Comparison of ENCODE assay signal across 19 cellular contexts in the genomic region with DNA sequence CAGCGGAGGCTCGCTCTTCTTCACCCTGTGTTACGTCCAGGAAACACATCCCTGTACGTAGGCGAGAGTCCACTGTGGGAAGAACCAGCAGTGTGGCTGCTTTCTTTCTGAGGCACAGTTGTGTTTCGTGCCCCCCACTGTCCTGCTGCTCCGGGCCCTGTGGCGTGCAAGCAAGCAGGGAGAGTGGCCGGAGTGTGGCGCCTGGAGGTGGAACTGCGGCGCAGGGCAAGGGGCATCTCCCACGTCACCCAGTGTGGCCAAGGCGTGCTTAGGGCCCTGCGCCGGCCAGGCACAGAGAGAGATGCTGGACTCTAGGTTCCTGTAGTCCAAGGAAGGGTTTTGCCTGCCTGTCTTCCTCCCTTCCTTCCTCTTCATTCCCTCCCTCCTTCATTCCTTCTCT. TPM values are rescaled to one million over a fixed set of nuclear protein-coding genes. Genes with fewer than 3 reads are reported as not detected.
A peak's percentile ranks its signal among the peaks of the same experiment; 100 is the strongest.
DNase-seq lines count a peak whose midpoint lies in the region; ATAC-seq, FAIRE-seq and TF ChIP-seq lines count a peak whose summit lies in the region.
"Had no signal": no experiment of that assay in that cellular context is flagged by ENCODE, and none has a peak within 500 bp of the region (broad histone marks: within the 10 kb centered on the region; RNA-seq: fewer than 3 reads in every experiment).

No MANE protein-coding gene starts in this region.

- TF ChIP-seq RAD21 in IMR-90 (IDR thresholded peaks at IDR 0.05; ENCODE audit: low read length): no peak

- H3K36me3 Mint-ChIP-seq in glutamatergic neuron (ENCODE audit: unreplicated experiment): no peaks in the 10 kb centered on the region

- H3K4me1 ChIP-seq in BLaER1 (peaks cover 64% of the 10 kb centered on the region), IMR-90 (ENCODE audit: control insufficient read depth, insufficient read depth, low read length) (no peaks in the 10 kb centered on the region), RWPE2 (ENCODE audit: insufficient read depth, poor library complexity, severe bottlenecking) (no peaks in the 10 kb centered on the region)
- H3K4me1 ChIP-seq: BE2C, Caco-2 had no signal

- H3K27ac ChIP-seq in BLaER1 (peak overlapping the region; percentile 6; the same call in 1 of the 2 replicates), IMR-90 (ENCODE audit: insufficient read depth, low read length) (no peak overlapping the region), RWPE2 (ENCODE audit: poor library complexity, severe bottlenecking) (no peak overlapping the region)
- H3K27ac ChIP-seq: C4-2B, GM23248 had no signal

- H2AFZ ChIP-seq in IMR-90 (replicated peaks; ENCODE audit: low read length, poor library complexity): no peak overlapping the region
- H2AFZ ChIP-seq: GM23248 had no signal

- H3K4ac ChIP-seq in IMR-90 (ENCODE audit: low read depth, low read length): no peak overlapping the region

- H3K56ac ChIP-seq in IMR-90 (ENCODE audit: extremely low read depth, insufficient read depth, low read length): no peak overlapping the region

- CTCF ChIA-PET in IMR-90 (lab: Yijun Ruan, JAX): no interaction called here

- DNase-seq in IMR-90 (no peak), RWPE2 (ENCODE audit: low spot score) (no peak), glutamatergic neuron (peak; percentile 17), HTR-8/SVneo (ENCODE audit: insufficient read length, low spot score) (no peak)
- DNase-seq: ACHN; BE2C; Caco-2; CD4-positive, alpha-beta T cell; GM23248; HCEC 1CT had no signal

- no peak overlapping the region for H3K27ac Mint-ChIP-seq in glutamatergic neuron (ENCODE audit: unreplicated experiment)
- H3K27ac Mint-ChIP-seq: CD4-positive, alpha-beta T cell had no signal

- peaks cover 9% of the 10 kb centered on the region; the same call in 1 of the 2 replicates for H4K20me1 ChIP-seq in BLaER1
- H4K20me1 ChIP-seq in IMR-90 (ENCODE audit: insufficient read depth, low read length): no peaks in the 10 kb centered on the region

- H3K9me3 ChIP-seq in BLaER1 (no peaks in the 10 kb centered on the region), IMR-90 (ENCODE audit: control insufficient read depth, insufficient read depth, low read length) (no peaks in the 10 kb centered on the region), RWPE2 (ENCODE audit: severe bottlenecking) (no peaks in the 10 kb centered on the region)
- H3K9me3 ChIP-seq: BE2C, Caco-2 had no signal

- no peak for FAIRE-seq in HTR-8/SVneo (lab: Jason Lieb, UNC)
- FAIRE-seq: A204.1, D721Med, G401.6, GM12891, H54 had no signal

- H3K36me3 ChIP-seq in BLaER1 (peaks cover 6% of the 10 kb centered on the region; the same call in 1 of the 2 replicates), IMR-90 (ENCODE audit: control insufficient read depth, insufficient read depth, low read length) (no peaks in the 10 kb centered on the region), RWPE2 (ENCODE audit: low read depth) (no peaks in the 10 kb centered on the region)
- H3K36me3 ChIP-seq: BE2C had no signal

- H2BK120ac ChIP-seq in IMR-90 (ENCODE audit: low read depth, low read length): no peak overlapping the region

- ATAC-seq in IMR-90 (ENCODE audit: low read depth): no peak
- ATAC-seq in RWPE2 (ENCODE audit: low read depth): 0 out of 3 replicates have a peak, but pooled peaks have one; percentile 13
- no peak for ATAC-seq in HG03520 (IDR thresholded peaks at IDR 0.05; ENCODE audit: unreplicated experiment)
- no peak for ATAC-seq in HG02885 (IDR thresholded peaks at IDR 0.05; ENCODE audit: poor library complexity, unreplicated experiment)

- H2AK5ac ChIP-seq in IMR-90 (ENCODE audit: low read depth, low read length): no peak overlapping the region

- in situ Hi-C loops in IMR-90 (cut with MboI; ENCODE audit: low sequenced_read_pairs): no loop called here

- no peak overlapping the region for H4K5ac ChIP-seq in IMR-90 (ENCODE audit: low read depth, low read length)

- H3K4me2 ChIP-seq in BLaER1: no peak overlapping the region
- no peak overlapping the region for H3K4me2 ChIP-seq in IMR-90 (ENCODE audit: low read depth, low read length)

- no peaks in the 10 kb centered on the region for H3K79me1 ChIP-seq in IMR-90 (ENCODE audit: low read depth in 1 of 2, low read length in 2 of 2)

- H2BK15ac ChIP-seq in IMR-90 (ENCODE audit: low read depth, low read length): no peak overlapping the region

- no peak overlapping the region for H3K4me3 Mint-ChIP-seq in glutamatergic neuron (ENCODE audit: unreplicated experiment)
- H3K4me3 Mint-ChIP-seq: CD4-positive, alpha-beta T cell had no signal

- H3K4me3 ChIP-seq in BLaER1: no peak overlapping the region
- H3K4me3 ChIP-seq in IMR-90 (ENCODE audit: insufficient read depth, low read depth, low read length): no peak overlapping the region
- H3K4me3 ChIP-seq in RWPE2 (ENCODE audit: severe bottlenecking): no peak overlapping the region
- H3K4me3 ChIP-seq: GM23248 had no signal

- TF ChIP-seq POLR2A in IMR-90 (IDR thresholded peaks at IDR 0.05; ENCODE audit: low read depth, low read length): no peak

- no peak overlapping the region for H3K23ac ChIP-seq in IMR-90 (ENCODE audit: low read depth, low read length)

- no peaks in the 10 kb centered on the region for H3K27me3 ChIP-seq in BLaER1
- H3K27me3 ChIP-seq in IMR-90 (ENCODE audit: control insufficient read depth, insufficient read depth, low read length): peaks cover 23% of the 10 kb centered on the region
- no peaks in the 10 kb centered on the region for H3K27me3 ChIP-seq in RWPE2 (ENCODE audit: insufficient read depth, poor library complexity, severe bottlenecking)
- H3K27me3 ChIP-seq: BE2C had no signal

- WGBS in IMR-90 (ENCODE audit: extremely low coverage in 2 of 2, insufficient read length in 1 of 2), 2 experiments: 58% methylated on average over 5 of the region's 16 CpGs; no CpG with 5 or more reads in 1 of the 2 experiments

- H2AK9ac ChIP-seq in IMR-90 (replicated peaks; ENCODE audit: low read depth, low read length, poor library complexity): peak overlapping the region; percentile 15

- no peak for TF ChIP-seq CTCF in IMR-90 (conservative IDR thresholded peaks at IDR 0.05; ENCODE audit: low read depth, low read length)
- no peak for TF ChIP-seq CTCF in RWPE2 (IDR thresholded peaks at IDR 0.05; ENCODE audit: poor library complexity, severe bottlenecking)
- no peak for TF ChIP-seq CTCF in glutamatergic neuron (IDR thresholded peaks at IDR 0.05; ENCODE audit: partially characterized antibody, unreplicated experiment)

- H3K27me3 Mint-ChIP-seq in glutamatergic neuron (ENCODE audit: unreplicated experiment): peaks cover 7% of the 10 kb centered on the region

- no peak overlapping the region for H4K91ac ChIP-seq in IMR-90 (ENCODE audit: insufficient read depth, low read depth, low read length)

- POLR2A ChIA-PET in IMR-90 (lab: Charles Lee; ENCODE audit: unreplicated experiment): no interaction called here

- H2BK5ac ChIP-seq in IMR-90 (ENCODE audit: low read depth, low read length, poor library complexity, severe bottlenecking): no peak overlapping the region

- H2BK20ac ChIP-seq in IMR-90 (ENCODE audit: low read depth, low read length): no peak overlapping the region

- H3K9ac ChIP-seq in BLaER1 (no peak overlapping the region), IMR-90 (ENCODE audit: low read depth, low read length) (no peak overlapping the region)
- H3K9ac ChIP-seq: GM23248 had no signal

- no peak overlapping the region for H3K18ac ChIP-seq in IMR-90 (ENCODE audit: low read depth, low read length)

- peaks cover 4% of the 10 kb centered on the region for H3K4me1 Mint-ChIP-seq in glutamatergic neuron (ENCODE audit: low read depth, unreplicated experiment)

- H3K9me3 Mint-ChIP-seq in glutamatergic neuron (ENCODE audit: unreplicated experiment): peaks cover 1% of the 10 kb centered on the region
- H3K9me3 Mint-ChIP-seq: CD4-positive, alpha-beta T cell had no signal

- intact Hi-C loops in IMR-90 (cut with micrococcal nuclease): no loop called here

- no peak overlapping the region for H3K14ac ChIP-seq in IMR-90 (replicated peaks; ENCODE audit: low read depth, low read length)

- H4K8ac ChIP-seq in IMR-90 (ENCODE audit: low read depth in 2 of 2, low read length in 2 of 2): no peak overlapping the region

- no TSS peak for BruUV-seq in IMR-90 (replicated peaks; lab: Mats Ljungman, UMichigan)

- dilution Hi-C loops in IMR-90 (cut with HindIII; ENCODE audit: low sequenced_read_pairs, unreplicated experiment): no loop called here

- no peaks in the 10 kb centered on the region for H3K9me1 ChIP-seq in IMR-90 (ENCODE audit: insufficient read depth, low read length)

TF ChIP-seq in IMR-90, 13 proteins besides CTCF, POLR2A, EP300 and RAD21:
- TF ChIP-seq MAZ (IDR thresholded peaks at IDR 0.05; ENCODE audit: borderline replicate concordance, low read depth, low read length): no peak
- TF ChIP-seq BHLHE40 (IDR thresholded peaks at IDR 0.05; ENCODE audit: low read depth, low read length): no peak
- TF ChIP-seq SMC3 (IDR thresholded peaks at IDR 0.05; ENCODE audit: low read depth, low read length): no peak
- no peak for TF ChIP-seq RFX5 (IDR thresholded peaks at IDR 0.05; ENCODE audit: low read depth, low read length)
- no peak for TF ChIP-seq CEBPB (IDR thresholded peaks at IDR 0.05; ENCODE audit: low read depth, low read length)
- no peak for TF ChIP-seq CHD1 (IDR thresholded peaks at IDR 0.05; ENCODE audit: low read depth, low read length)
- no peak for TF ChIP-seq MXI1 (IDR thresholded peaks at IDR 0.05; ENCODE audit: borderline replicate concordance, low read depth, low read length)
- TF ChIP-seq, protein P1, sequence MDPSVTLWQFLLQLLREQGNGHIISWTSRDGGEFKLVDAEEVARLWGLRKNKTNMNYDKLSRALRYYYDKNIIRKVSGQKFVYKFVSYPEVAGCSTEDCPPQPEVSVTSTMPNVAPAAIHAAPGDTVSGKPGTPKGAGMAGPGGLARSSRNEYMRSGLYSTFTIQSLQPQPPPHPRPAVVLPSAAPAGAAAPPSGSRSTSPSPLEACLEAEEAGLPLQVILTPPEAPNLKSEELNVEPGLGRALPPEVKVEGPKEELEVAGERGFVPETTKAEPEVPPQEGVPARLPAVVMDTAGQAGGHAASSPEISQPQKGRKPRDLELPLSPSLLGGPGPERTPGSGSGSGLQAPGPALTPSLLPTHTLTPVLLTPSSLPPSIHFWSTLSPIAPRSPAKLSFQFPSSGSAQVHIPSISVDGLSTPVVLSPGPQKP (IDR thresholded peaks at IDR 0.05; ENCODE audit: borderline replicate concordance, low read depth, low read length): no peak

RNA-seq across cellular contexts. Expression of a gene that starts 13.3 kb away (rescaled TPM):
- total RNA-seq in IMR-90 (2012; rRNA removed) (not detected in 2 replicates), glutamatergic neuron (ENCODE audit: unreplicated experiment) (not detected)
- not detected in 2 replicates for polyA plus RNA-seq in IMR-90 (2012; rRNA removed)
- polyA plus RNA-seq in IMR-90 (2012; cell fraction: cytosol; rRNA removed): not detected in 2 replicates
- polyA plus RNA-seq in IMR-90 (2012; cell fraction: nucleus; rRNA removed; ENCODE audit: low replicate concordance): not detected in 2 replicates
- total RNA-seq: CD4-positive, alpha-beta T cell; GM23248 had no signal
- polyA plus RNA-seq: GM23248 had no signal
